14 cellular contexts compared by ENCODE assay signal in the genomic region with DNA sequence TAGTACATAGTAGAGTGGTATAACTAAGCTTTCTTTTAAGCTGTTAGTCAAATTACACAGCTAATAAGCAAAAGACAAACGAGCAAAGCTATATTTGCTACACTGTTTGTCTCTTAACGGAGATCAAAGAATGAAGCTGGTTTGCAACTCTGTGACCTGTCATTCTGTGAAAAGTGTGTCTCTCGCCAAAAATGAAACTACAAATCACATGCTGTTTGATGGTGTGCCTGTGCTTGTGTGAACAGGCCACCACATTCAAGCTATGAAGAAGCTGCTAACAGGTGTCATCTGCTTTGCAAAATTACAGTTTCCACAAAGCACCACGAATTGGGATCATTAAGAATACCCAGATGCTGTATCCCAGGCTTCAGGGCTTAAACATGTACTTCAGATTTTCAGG.
DNase-seq lines count a peak whose midpoint lies in the region; ATAC-seq and TF ChIP-seq lines count a peak whose summit lies in the region.
"Had no signal": no experiment of that assay in that cellular context is flagged by ENCODE, and none has a peak within 500 bp of the region (broad histone marks: within the 10 kb centered on the region; RNA-seq: fewer than 3 reads in every experiment).

No MANE protein-coding gene starts in this region.

- H3K9me2 ChIP-seq in Karpas-422 (replicated peaks; ENCODE audit: insufficient read depth, low read length): no peaks in the 10 kb centered on the region

- no peak for TF ChIP-seq POLR2A in sigmoid colon (IDR thresholded peaks at IDR 0.05)

- no peak overlapping the region for H3K9ac ChIP-seq in Karpas-422 (ENCODE audit: low read length)

- no peaks in the 10 kb centered on the region for H4K20me1 ChIP-seq in Karpas-422 (ENCODE audit: insufficient read depth, low read depth, low read length)

- intact Hi-C loops in sigmoid colon (cut with DNase I): no loop called here

- TF ChIP-seq CTCF in epithelial cell of proximal tubule (conservative IDR thresholded peaks at IDR 0.05; ENCODE audit: low read depth, low read length): no peak
- TF ChIP-seq CTCF in sigmoid colon (IDR thresholded peaks at IDR 0.05): no peak

- no peaks in the 10 kb centered on the region for H3K79me2 ChIP-seq in Karpas-422 (ENCODE audit: low read length)

- H3K4me3 ChIP-seq in epithelial cell of proximal tubule (ENCODE audit: low read depth, low read length) (peak overlapping the region; percentile 9), sigmoid colon (no peak overlapping the region), Karpas-422 (ENCODE audit: low read length) (no peak overlapping the region)
- H3K4me3 ChIP-seq: esophagus squamous epithelium had no signal

- 17 to 32% methylated on average over 4 of the region's 4 CpGs for WGBS in sigmoid colon, 2 donors

- H3K9me3 ChIP-seq in sigmoid colon (no peaks in the 10 kb centered on the region), Karpas-422 (ENCODE audit: low read length) (peaks cover 22% of the 10 kb centered on the region; the same call in 1 of the 2 replicates)
- H3K9me3 ChIP-seq: esophagus squamous epithelium had no signal

- DNase-seq in DMS53 (lab: John Stamatoyannopoulos, UW): peak; percentile 3
- DNase-seq in DMS53 treated with DMSO at 0.1 percent for 48 hours (lab: John Stamatoyannopoulos, UW; ENCODE audit: unreplicated experiment): no peak
- DNase-seq in epithelial cell of proximal tubule (ENCODE audit: low read depth): no peak
- no peak for DNase-seq in sigmoid colon
- DNase-seq in Karpas-422: no peak
- no peak for DNase-seq in pons (ENCODE audit: low spot score)
- DNase-seq: 8988T; CD8-positive, alpha-beta memory T cell; esophagus squamous epithelium; occipital lobe; T-helper 9 cell; trophoblast cell had no signal

- H3K4me1 ChIP-seq in sigmoid colon (peaks cover 0 to 8% (median 0%) of the 10 kb centered on the region in 4 donors), Karpas-422 (ENCODE audit: low read length) (no peaks in the 10 kb centered on the region)

- H3K36me3 ChIP-seq in sigmoid colon: no peaks in the 10 kb centered on the region
- H3K36me3 ChIP-seq in Karpas-422 (ENCODE audit: insufficient read depth, low read length): no peaks in the 10 kb centered on the region
- H3K36me3 ChIP-seq: esophagus squamous epithelium had no signal

- H2AFZ ChIP-seq in Karpas-422 (ENCODE audit: low read length): no peak overlapping the region

- H3K4me2 ChIP-seq in Karpas-422 (ENCODE audit: low read depth, low read length, poor library complexity, severe bottlenecking): no peak overlapping the region

- peak; percentile 86 for ATAC-seq in GM21390 (IDR thresholded peaks at IDR 0.05; ENCODE audit: unreplicated experiment)
- peak; percentile 93 for ATAC-seq in HG03442 (IDR thresholded peaks at IDR 0.05; ENCODE audit: unreplicated experiment)

- H3K27me3 ChIP-seq in sigmoid colon: no peaks in the 10 kb centered on the region
- no peaks in the 10 kb centered on the region for H3K27me3 ChIP-seq in Karpas-422 (ENCODE audit: low read length)
- H3K27me3 ChIP-seq: esophagus squamous epithelium had no signal

- H3K27ac ChIP-seq in sigmoid colon: no peak overlapping the region
- H3K27ac ChIP-seq in Karpas-422 (ENCODE audit: low read length): no peak overlapping the region
- H3K27ac ChIP-seq: esophagus squamous epithelium had no signal

- TF ChIP-seq EP300 in sigmoid colon (IDR thresholded peaks at IDR 0.05): no peak
